27 cellular contexts compared by ENCODE assay signal in the genomic region with DNA sequence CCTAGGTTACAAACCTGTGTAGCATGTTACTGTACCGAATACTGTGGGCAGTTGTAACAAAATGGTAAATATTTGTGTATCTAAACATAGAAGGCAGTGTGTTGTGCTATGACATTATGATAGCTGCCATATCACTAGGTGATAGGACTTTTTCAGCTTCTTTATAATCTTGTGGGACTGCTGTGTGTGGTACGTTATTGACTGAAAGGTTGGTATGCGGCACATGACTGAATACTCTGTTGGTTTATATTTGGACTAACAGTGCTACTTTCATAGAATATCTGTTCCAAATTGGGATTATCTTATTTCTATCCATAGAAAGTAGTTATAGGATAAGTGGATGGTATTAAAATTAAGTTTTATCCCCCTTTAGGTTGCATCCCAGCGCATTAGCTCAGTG.
"Had no signal": no experiment of that assay in that cellular context is flagged by ENCODE, and none has a peak within 500 bp of the region (broad histone marks: within the 10 kb centered on the region; RNA-seq: fewer than 3 reads in every experiment).

No MANE protein-coding gene starts in this region.

- H3K79me2 ChIP-seq: parathyroid adenoma had no signal

- H2AFZ ChIP-seq: parathyroid adenoma had no signal

- H3K27ac Mint-ChIP-seq: mesothelial cell of epicardium; naive thymus-derived CD4-positive, alpha-beta T cell; natural killer cell treated with Interleukin-12 subunit alpha and Interleukin-12 subunit beta and Interleukin-15 and Interleukin-18, amount 100 ng/mL, for 72 hours; stimulated activated naive B cell treated with anti-CD40 and anti-IgM and Interleukin-4, amounts not matched to agents 10 μg/mL and 1 μg/mL and 100 μg/mL, for 72 hours had no signal

- H3K4me3 ChIP-seq: left lung, lung, psoas muscle, skin epidermis, stomach, testis, thyroid gland, transverse colon, upper lobe of right lung had no signal

- H3K27me3 ChIP-seq: left lung, stomach, testis, thyroid gland, transverse colon, upper lobe of right lung had no signal

- H3K27me3 Mint-ChIP-seq: naive thymus-derived CD4-positive, alpha-beta T cell; natural killer cell treated with Interleukin-12 subunit alpha and Interleukin-12 subunit beta and Interleukin-15 and Interleukin-18, amount 100 ng/mL, for 72 hours; stimulated activated naive B cell treated with anti-CD40 and anti-IgM and Interleukin-4, amounts not matched to agents 10 μg/mL and 1 μg/mL and 100 μg/mL, for 72 hours had no signal

- ATAC-seq: left cardiac atrium; left lung; naive thymus-derived CD4-positive, alpha-beta T cell; natural killer cell treated with Interleukin-12 subunit alpha and Interleukin-12 subunit beta and Interleukin-15 and Interleukin-18, amount 100 ng/mL, for 72 hours; psoas muscle; sciatic nerve; stimulated activated naive B cell treated with anti-CD40 and anti-IgM and Interleukin-4, amounts not matched to agents 10 μg/mL and 1 μg/mL and 100 μg/mL, for 72 hours; stimulated activated naive CD8-positive, alpha-beta T cell treated with anti-CD3 and anti-CD28 coated beads, Interleukin-15, Interleukin-2, amounts not matched to agents 100 U/mL and 50 U/mL, for 24 hours; upper lobe of right lung had no signal

- H3K27ac ChIP-seq: left lung, parathyroid adenoma, psoas muscle, skin epidermis, stomach, testis, thyroid gland, transverse colon, upper lobe of right lung had no signal

- H3K9me3 Mint-ChIP-seq: mesothelial cell of epicardium; naive thymus-derived CD4-positive, alpha-beta T cell; natural killer cell treated with Interleukin-12 subunit alpha and Interleukin-12 subunit beta and Interleukin-15 and Interleukin-18, amount 100 ng/mL, for 72 hours; neural crest cell; stimulated activated naive B cell treated with anti-CD40 and anti-IgM and Interleukin-4, amounts not matched to agents 10 μg/mL and 1 μg/mL and 100 μg/mL, for 72 hours had no signal

- H3K36me3 Mint-ChIP-seq: natural killer cell treated with Interleukin-12 subunit alpha and Interleukin-12 subunit beta and Interleukin-15 and Interleukin-18, amount 100 ng/mL, for 72 hours had no signal

- H3K36me3 ChIP-seq: left lung, thyroid gland, transverse colon, upper lobe of right lung had no signal

- H3K4me1 ChIP-seq: psoas muscle, testis, thyroid gland, transverse colon, upper lobe of right lung had no signal

- DNase-seq: head of caudate nucleus; hippocampal formation; kidney glomerular epithelial cell; left cardiac atrium; left lung; mesendoderm; naive thymus-derived CD4-positive, alpha-beta T cell; nucleus accumbens; psoas muscle; stimulated activated CD4-positive, alpha-beta T cell treated with anti-CD3 and anti-CD28 coated beads, Interleukin-12 subunit alpha, Interleukin-12 subunit beta, amount 100 ng/mL, for 4 hours; stimulated activated CD4-positive, alpha-beta T cell treated with anti-CD3 and anti-CD28 coated beads, Interleukin-15, amount 100 ng/mL, for 24 hours; stimulated activated CD4-positive, alpha-beta T cell treated with anti-CD3 and anti-CD28 coated beads, Interleukin-2, amount 100 ng/mL, for 24 hours; stimulated activated CD4-positive, alpha-beta T cell treated with anti-CD3 and anti-CD28 coated beads, Interleukin-4, amount 100 ng/mL, for 1 hour; stimulated activated naive B cell treated with anti-CD40 and anti-IgM and Interleukin-4, amounts not matched to agents 10 μg/mL and 1 μg/mL and 100 μg/mL, for 72 hours; stimulated activated naive CD8-positive, alpha-beta T cell treated with anti-CD3 and anti-CD28 coated beads, Interleukin-15, Interleukin-2, amounts not matched to agents 100 U/mL and 50 U/mL, for 24 hours; stomach; testis; thyroid gland; transverse colon; upper lobe of right lung had no signal

- H3K4me3 Mint-ChIP-seq: mesothelial cell of epicardium; naive thymus-derived CD4-positive, alpha-beta T cell; natural killer cell treated with Interleukin-12 subunit alpha and Interleukin-12 subunit beta and Interleukin-15 and Interleukin-18, amount 100 ng/mL, for 72 hours; neural crest cell; stimulated activated naive B cell treated with anti-CD40 and anti-IgM and Interleukin-4, amounts not matched to agents 10 μg/mL and 1 μg/mL and 100 μg/mL, for 72 hours had no signal
